Comparison of ENCODE assay signal across 1 cellular context in genomic region chr1:161749509-161750407, GRCh38.
A peak's percentile ranks its signal among the peaks of the same experiment; 100 is the strongest.
TF ChIP-seq lines count a peak whose summit lies in the region.

Gene DUSP12 (plus strand): TSS chr1:161749786. CDS start chr1:161749802, 16 bp downstream.

TF ChIP-seq in A549, 52 proteins besides CTCF, POLR2A, EP300 and RAD21 (continued from another document):
- TF ChIP-seq REST (IDR thresholded peaks at IDR 0.05), result no peak
- no peak for TF ChIP-seq NFE2L2 (conservative IDR thresholded peaks at IDR 0.05; ENCODE audit: low read length)
- no peak for TF ChIP-seq EHF (CRISPR knock-in tag; IDR thresholded peaks at IDR 0.05)
- TF ChIP-seq NPAS2 (CRISPR knock-in tag; IDR thresholded peaks at IDR 0.05; ENCODE audit: borderline replicate concordance), result no peak
- no peak for TF ChIP-seq HEYL (CRISPR knock-in tag; IDR thresholded peaks at IDR 0.05)
- no peak for TF ChIP-seq MAFK (IDR thresholded peaks at IDR 0.05; ENCODE audit: partially characterized antibody)
- TF ChIP-seq E2F6 (IDR thresholded peaks at IDR 0.05; ENCODE audit: borderline replicate concordance, low read depth), result peak; percentile 22; the same call in 1 of the 2 replicates
- no peak for TF ChIP-seq RARB (CRISPR knock-in tag; IDR thresholded peaks at IDR 0.05)
- TF ChIP-seq HOXA7 (CRISPR knock-in tag; IDR thresholded peaks at IDR 0.05), result no peak
- no peak for TF ChIP-seq KDM1A (IDR thresholded peaks at IDR 0.05; ENCODE audit: low read depth)
- TF ChIP-seq BCL3 (IDR thresholded peaks at IDR 0.05), result peak; percentile 72; the same call in 1 of the 3 replicates
- no peak for TF ChIP-seq MAZ (IDR thresholded peaks at IDR 0.05; ENCODE audit: borderline replicate concordance, low read depth, low read length)
- no peak for TF ChIP-seq EHMT2 (IDR thresholded peaks at IDR 0.05; ENCODE audit: low read depth)
- TF ChIP-seq ZSCAN20 (CRISPR knock-in tag; IDR thresholded peaks at IDR 0.05), result no peak
- TF ChIP-seq KDM5A (IDR thresholded peaks at IDR 0.05), result peak; percentile 61; the same call in 1 of the 2 replicates
- TF ChIP-seq PBX3 (IDR thresholded peaks at IDR 0.05), result no peak; the same call in 1 of the 2 replicates
- no peak for TF ChIP-seq ZFP36 (IDR thresholded peaks at IDR 0.05; ENCODE audit: borderline replicate concordance, partially characterized antibody)
- TF ChIP-seq ATOH8 (CRISPR knock-in tag; IDR thresholded peaks at IDR 0.05; ENCODE audit: low read depth), result 0 out of 2 replicates have a peak, but pooled peaks have one; percentile 54
- TF ChIP-seq HDAC2 (IDR thresholded peaks at IDR 0.05), result no peak
- no peak for TF ChIP-seq CEBPB (IDR thresholded peaks at IDR 0.05)
- peak; percentile 90; the same call in 1 of the 2 replicates for TF ChIP-seq HMGXB4 (CRISPR knock-in tag; IDR thresholded peaks at IDR 0.05; ENCODE audit: borderline replicate concordance)
- no peak for TF ChIP-seq NR3C1 (IDR thresholded peaks at IDR 0.05)
